Comparison of ENCODE assay signal across 13 cellular contexts in genomic region chr1:51850420-51851297, GRCh38. TPM values are rescaled to one million over a fixed set of nuclear protein-coding genes. Genes with fewer than 3 reads are reported as not detected.
DNase-seq lines count a peak whose midpoint lies in the region; ATAC-seq and TF ChIP-seq lines count a peak whose summit lies in the region.
"Had no signal": no experiment of that assay in that cellular context is flagged by ENCODE, and none has a peak within 500 bp of the region (broad histone marks: within the 10 kb centered on the region; RNA-seq: fewer than 3 reads in every experiment).

No MANE protein-coding gene starts in this region.

- peak; percentile 90 for DNase-seq in DMS 273 treated with DMSO at 0.1 percent for 48 hours (lab: John Stamatoyannopoulos, UW)
- DNase-seq in NCI-H1105 treated with DMSO at 0.1 percent for 48 hours (lab: John Stamatoyannopoulos, UW), result peak; percentile 58
- peak; percentile 65 to 85 (median 81) for DNase-seq in adrenal gland
- peak; percentile 23 for DNase-seq in medulla oblongata (ENCODE audit: extremely low spot score)
- DNase-seq in activated CD4-positive, alpha-beta memory T cell treated with anti-CD3 and anti-CD28 coated beads, Interleukin-2, amount 10 ng/mL, durations not matched to agents 7 days and 5 days, result no peak
- no peak for DNase-seq in H7
- DNase-seq: activated T-cell treated with anti-CD3 and anti-CD28 coated beads, Interleukin-2, amount 50 U/mL, for 72 hours; mammary epithelial cell; SHP77 treated with DMSO at 0.1 percent for 48 hours had no signal

- H3K4me1 ChIP-seq in adrenal gland (replicated peaks in 1 of 2), result peaks cover 10 to 14% of the 10 kb centered on the region in 2 donors

- no peak overlapping the region for H3K4me3 Mint-ChIP-seq in activated CD4-positive, alpha-beta memory T cell treated with anti-CD3 and anti-CD28 coated beads, Interleukin-2, amount 10 ng/mL, durations not matched to agents 7 days and 5 days
- H3K4me3 Mint-ChIP-seq: activated T-cell treated with anti-CD3 and anti-CD28 coated beads, Interleukin-2, amount 50 U/mL, for 72 hours; B cell; IgD-negative memory B cell had no signal

- no peaks in the 10 kb centered on the region for H3K27me3 Mint-ChIP-seq in activated CD4-positive, alpha-beta memory T cell treated with anti-CD3 and anti-CD28 coated beads, Interleukin-2, amount 10 ng/mL, durations not matched to agents 7 days and 5 days
- H3K27me3 Mint-ChIP-seq: B cell, IgD-negative memory B cell had no signal

- H3K36me3 Mint-ChIP-seq in activated CD4-positive, alpha-beta memory T cell treated with anti-CD3 and anti-CD28 coated beads, Interleukin-2, amount 10 ng/mL, durations not matched to agents 7 days and 5 days (ENCODE audit: low read depth), result peaks cover 27% of the 10 kb centered on the region

- H3K27ac ChIP-seq in adrenal gland, result no peak overlapping the region

- H3K9me3 Mint-ChIP-seq in activated CD4-positive, alpha-beta memory T cell treated with anti-CD3 and anti-CD28 coated beads, Interleukin-2, amount 10 ng/mL, durations not matched to agents 7 days and 5 days, result peaks cover 4% of the 10 kb centered on the region
- H3K9me3 Mint-ChIP-seq: IgD-negative memory B cell had no signal

- no peaks in the 10 kb centered on the region for H3K27me3 ChIP-seq in adrenal gland
- H3K27me3 ChIP-seq in H7 (ENCODE audit: control insufficient read depth, insufficient read depth, low read length), result no peaks in the 10 kb centered on the region

- POLR2A ChIA-PET in activated CD4-positive, alpha-beta memory T cell treated with anti-CD3 and anti-CD28 coated beads, Interleukin-2, amount 10 ng/mL, durations not matched to agents 7 days and 5 days (lab: Charles Lee), result no interaction called here

- H3K27ac Mint-ChIP-seq in activated CD4-positive, alpha-beta memory T cell treated with anti-CD3 and anti-CD28 coated beads, Interleukin-2, amount 10 ng/mL, durations not matched to agents 7 days and 5 days, result no peak overlapping the region
- H3K27ac Mint-ChIP-seq: activated T-cell treated with anti-CD3 and anti-CD28 coated beads, Interleukin-2, amount 50 U/mL, for 72 hours; B cell; IgD-negative memory B cell had no signal

- H3K9me3 ChIP-seq in adrenal gland (replicated peaks in 1 of 3), result no peaks in the 10 kb centered on the region

- WGBS in adrenal gland, 4 donors, result 26 to 42% (median 35%) methylated on average over 8 of the region's 8 CpGs

- no peak for TF ChIP-seq POLR2A in adrenal gland (IDR thresholded peaks at IDR 0.05)

- intact Hi-C loops in adrenal gland (cut with DNase I), result loop anchor here in 1 of 2 donors (10.0 kb wide), 1 partner anchor 56 kb away; no protein-coding TSS in a partner anchor

- no peak for TF ChIP-seq CTCF in adrenal gland (IDR thresholded peaks at IDR 0.05)

- no peak for ATAC-seq in GM18867 (IDR thresholded peaks at IDR 0.05; ENCODE audit: unreplicated experiment)
- no peak for ATAC-seq in GM21390 (IDR thresholded peaks at IDR 0.05; ENCODE audit: unreplicated experiment)
- ATAC-seq: activated T-cell treated with anti-CD3 and anti-CD28 coated beads, Interleukin-2, amount 50 U/mL, for 72 hours had no signal

- H3K4me3 ChIP-seq in adrenal gland, result no peak overlapping the region
- H3K4me3 ChIP-seq in H7 (ENCODE audit: insufficient read depth, low read depth, low read length), result no peak overlapping the region

- CTCF ChIA-PET in activated CD4-positive, alpha-beta memory T cell treated with anti-CD3 and anti-CD28 coated beads, Interleukin-2, amount 10 ng/mL, durations not matched to agents 7 days and 5 days (lab: Charles Lee), result no interaction called here

- H3K4me1 Mint-ChIP-seq in activated CD4-positive, alpha-beta memory T cell treated with anti-CD3 and anti-CD28 coated beads, Interleukin-2, amount 10 ng/mL, durations not matched to agents 7 days and 5 days, result peaks cover 6% of the 10 kb centered on the region
- H3K4me1 Mint-ChIP-seq: B cell had no signal

- H3K36me3 ChIP-seq in adrenal gland (replicated peaks in 1 of 2), result peaks cover 0 to 7% of the 10 kb centered on the region in 2 donors
- peaks cover 1% of the 10 kb centered on the region; the same call in 1 of the 2 replicates for H3K36me3 ChIP-seq in H7 (replicated peaks; ENCODE audit: control insufficient read depth, insufficient read depth, low read length)

RNA-seq across cellular contexts. Expression of gene NRDC, which starts 27.9 kb away (rescaled TPM):
- 100 to 1,000 TPM in 4 of 8 donors, 10 to 100 TPM in 4; 49.5 to 146 (median 98.7) TPM for total RNA-seq in adrenal gland
- 100 to 1,000 TPM; 180 to 373 (median 181) TPM for polyA plus RNA-seq in adrenal gland
- total RNA-seq in activated CD4-positive, alpha-beta memory T cell treated with anti-CD3 and anti-CD28 coated beads, Interleukin-2, amount 10 ng/mL, durations not matched to agents 7 days and 5 days, result 100 to 1,000 TPM; 162 to 164 TPM
- 103 and 146 TPM in 2 replicates for total RNA-seq in H7 (2014; rRNA removed; shearing (Covaris generic))

Comparison
In these comparisons a context has a peak if more than half of its experiments do, and no peak if none do; other contexts are left out.
1. DNase-seq: peak in DMS 273 treated with DMSO at 0.1 percent for 48 hours (single experiment), NCI-H1105 treated with DMSO at 0.1 percent for 48 hours (single experiment), adrenal gland (7 of 7) and medulla oblongata (single experiment); none in activated CD4-positive, alpha-beta memory T cell treated with anti-CD3 and anti-CD28 coated beads, Interleukin-2, amount 10 ng/mL, durations not matched to agents 7 days and 5 days (single experiment) and H7 (single experiment).